16 cellular contexts compared by ENCODE assay signal in the genomic region with DNA sequence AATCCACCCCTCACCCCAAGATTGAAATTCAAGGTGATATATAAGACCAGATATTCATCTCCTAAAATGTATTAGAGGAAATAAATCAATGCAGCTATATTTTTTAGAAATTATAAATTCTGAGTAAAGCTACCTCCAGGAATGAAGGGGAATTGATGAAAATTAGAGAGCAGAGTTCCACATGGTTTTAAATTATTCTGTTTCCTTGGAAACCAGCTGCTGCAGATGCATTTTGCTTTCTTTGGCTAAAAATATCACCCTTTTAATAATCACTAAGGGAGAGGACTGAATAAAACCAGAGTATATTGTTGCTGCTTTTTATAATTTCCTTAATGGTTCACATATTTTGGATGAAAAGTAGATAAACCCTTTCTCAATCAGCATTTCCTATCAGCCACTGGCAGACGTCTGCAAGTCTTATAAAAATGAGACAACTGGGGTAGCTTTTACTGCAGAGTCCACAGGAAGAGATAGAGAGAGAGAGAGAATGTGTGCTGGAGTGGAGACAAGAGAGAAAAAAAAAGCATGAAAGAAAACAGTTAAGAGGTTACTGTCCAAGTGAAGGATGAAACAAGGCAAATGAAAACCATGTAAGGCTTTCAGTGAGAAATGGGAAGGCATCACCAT. TPM values are rescaled to one million over a fixed set of nuclear protein-coding genes. Genes with fewer than 3 reads are reported as not detected.
DNase-seq lines count a peak whose midpoint lies in the region; ATAC-seq and TF ChIP-seq lines count a peak whose summit lies in the region.
"Had no signal": no experiment of that assay in that cellular context is flagged by ENCODE, and none has a peak within 500 bp of the region (broad histone marks: within the 10 kb centered on the region; RNA-seq: fewer than 3 reads in every experiment).

No MANE protein-coding gene starts in this region.

- no peaks in the 10 kb centered on the region for H3K36me3 Mint-ChIP-seq in GM23338 (ENCODE audit: low read depth)
- H3K36me3 Mint-ChIP-seq in brain: peaks cover 9% of the 10 kb centered on the region
- H3K36me3 Mint-ChIP-seq in nephron (ENCODE audit: low read depth): peaks cover 9% of the 10 kb centered on the region
- no peaks in the 10 kb centered on the region for H3K36me3 Mint-ChIP-seq in activated naive CD4-positive, alpha-beta T cell treated with anti-CD3 and anti-CD28 coated beads, Interleukin-2, amount 50 U/mL, for 72 hours
- H3K36me3 Mint-ChIP-seq: CD14-positive monocyte, immature natural killer cell had no signal

- no peak overlapping the region for H3K4me3 ChIP-seq in GM23338
- H3K4me3 ChIP-seq: skin epidermis, testis had no signal

- TF ChIP-seq CTCF in GM23338 (conservative IDR thresholded peaks at IDR 0.05; ENCODE audit: low read depth in 2 of 2) (no peak), brain (conservative IDR thresholded peaks at IDR 0.05) (no peak), nephron (IDR thresholded peaks at IDR 0.05; ENCODE audit: unreplicated experiment in 3 of 3) (no peak)

- H3K27ac ChIP-seq in GM23338 (ENCODE audit: low read depth): no peak overlapping the region
- H3K27ac ChIP-seq: testis had no signal

- H3K4me3 Mint-ChIP-seq in GM23338: peak overlapping the region; percentile 20; the same call in 1 of the 3 replicates
- H3K4me3 Mint-ChIP-seq in brain: peak overlapping the region; percentile 80 to 94 (median 84)
- peak overlapping the region; percentile 69 to 89 (median 71) for H3K4me3 Mint-ChIP-seq in nephron
- H3K4me3 Mint-ChIP-seq: CD14-positive monocyte, immature natural killer cell had no signal

- no peak for DNase-seq in GM23338 (ENCODE audit: low spot score)
- peak; percentile 34 for DNase-seq in NCI-H2081 treated with DMSO at 0.1 percent for 48 hours (lab: John Stamatoyannopoulos, UW)
- no peak for DNase-seq in middle frontal gyrus (ENCODE audit: extremely low spot score, low spot score)
- DNase-seq in activated naive CD4-positive, alpha-beta T cell treated with anti-CD3 and anti-CD28 coated beads, Interleukin-2, amount 50 U/mL, for 72 hours (ENCODE audit: low spot score in 2 of 2): no peak
- DNase-seq in NCI-H510A (lab: John Stamatoyannopoulos, UW): no peak
- DNase-seq: activated naive CD4-positive, alpha-beta T cell; GF-D8; immature natural killer cell; NCI-H187 treated with DMSO at 0.1 percent for 48 hours; testis had no signal

- H2AFZ ChIP-seq in GM23338: no peak overlapping the region

- no peaks in the 10 kb centered on the region for H3K27me3 ChIP-seq in GM23338 (ENCODE audit: insufficient read depth)
- H3K27me3 ChIP-seq: testis had no signal

- peaks cover 26% of the 10 kb centered on the region; the same call in 1 of the 2 replicates for H3K4me1 ChIP-seq in GM23338 (ENCODE audit: insufficient read depth)
- H3K4me1 ChIP-seq: testis had no signal

- H3K36me3 ChIP-seq in GM23338 (ENCODE audit: insufficient read depth): no peaks in the 10 kb centered on the region

- H3K79me2 ChIP-seq in GM23338 (replicated peaks; ENCODE audit: insufficient read depth): peaks cover 3% of the 10 kb centered on the region; the same call in 1 of the 2 replicates

- H3K4me2 ChIP-seq in GM23338: peak overlapping the region; percentile 39; the same call in 1 of the 2 replicates

- H3K27ac Mint-ChIP-seq in GM23338 (peak overlapping the region; percentile 63), brain (peak overlapping the region; percentile 40 to 95 (median 90)), nephron (peak overlapping the region; percentile 63 to 77 (median 72))
- H3K27ac Mint-ChIP-seq in activated naive CD4-positive, alpha-beta T cell treated with anti-CD3 and anti-CD28 coated beads, Interleukin-2, amount 50 U/mL, for 72 hours: no peak overlapping the region
- H3K27ac Mint-ChIP-seq: CD14-positive monocyte had no signal

- peaks cover 2% of the 10 kb centered on the region for H3K27me3 Mint-ChIP-seq in GM23338 (ENCODE audit: insufficient read depth, low read depth, poor library complexity)
- H3K27me3 Mint-ChIP-seq in brain: no peaks in the 10 kb centered on the region
- H3K27me3 Mint-ChIP-seq in nephron (ENCODE audit: low read depth): no peaks in the 10 kb centered on the region

- ATAC-seq in GM23338: no peak
- ATAC-seq in activated naive CD4-positive, alpha-beta T cell treated with anti-CD3 and anti-CD28 coated beads, Interleukin-2, amount 50 U/mL, for 72 hours: no peak
- ATAC-seq in GM21360 (IDR thresholded peaks at IDR 0.05; ENCODE audit: unreplicated experiment): no peak

- no peaks in the 10 kb centered on the region for H3K9me2 ChIP-seq in GM23338 (ENCODE audit: insufficient read depth)

- no peaks in the 10 kb centered on the region for H3K9me3 Mint-ChIP-seq in GM23338
- no peaks in the 10 kb centered on the region for H3K9me3 Mint-ChIP-seq in brain
- H3K9me3 Mint-ChIP-seq in nephron: no peaks in the 10 kb centered on the region
- H3K9me3 Mint-ChIP-seq in activated naive CD4-positive, alpha-beta T cell treated with anti-CD3 and anti-CD28 coated beads, Interleukin-2, amount 50 U/mL, for 72 hours: no peaks in the 10 kb centered on the region
- H3K9me3 Mint-ChIP-seq: CD14-positive monocyte, immature natural killer cell had no signal

- H3K4me1 Mint-ChIP-seq in GM23338: peaks cover 46% of the 10 kb centered on the region
- peaks cover 70% of the 10 kb centered on the region for H3K4me1 Mint-ChIP-seq in brain
- peaks cover 30% of the 10 kb centered on the region for H3K4me1 Mint-ChIP-seq in nephron
- H3K4me1 Mint-ChIP-seq: CD14-positive monocyte, immature natural killer cell had no signal

- H3F3A ChIP-seq in GM23338 (replicated peaks; ENCODE audit: low read depth): no peaks in the 10 kb centered on the region

- no peaks in the 10 kb centered on the region for H4K20me1 ChIP-seq in GM23338 (replicated peaks; ENCODE audit: insufficient read depth)

TF ChIP-seq in GM23338, 12 proteins besides CTCF, POLR2A, EP300 and RAD21 (continues in another document):
- TF ChIP-seq ZNF114 (CRISPR knock-in tag; IDR thresholded peaks at IDR 0.05) (no peak), CREB1 (CRISPR knock-in tag; IDR thresholded peaks at IDR 0.05; ENCODE audit: low read depth) (no peak), JUNB (IDR thresholded peaks at IDR 0.05; ENCODE audit: unreplicated experiment) (no peak), STAT1 (IDR thresholded peaks at IDR 0.05; ENCODE audit: unreplicated experiment) (no peak)
- TF ChIP-seq, protein P1, sequence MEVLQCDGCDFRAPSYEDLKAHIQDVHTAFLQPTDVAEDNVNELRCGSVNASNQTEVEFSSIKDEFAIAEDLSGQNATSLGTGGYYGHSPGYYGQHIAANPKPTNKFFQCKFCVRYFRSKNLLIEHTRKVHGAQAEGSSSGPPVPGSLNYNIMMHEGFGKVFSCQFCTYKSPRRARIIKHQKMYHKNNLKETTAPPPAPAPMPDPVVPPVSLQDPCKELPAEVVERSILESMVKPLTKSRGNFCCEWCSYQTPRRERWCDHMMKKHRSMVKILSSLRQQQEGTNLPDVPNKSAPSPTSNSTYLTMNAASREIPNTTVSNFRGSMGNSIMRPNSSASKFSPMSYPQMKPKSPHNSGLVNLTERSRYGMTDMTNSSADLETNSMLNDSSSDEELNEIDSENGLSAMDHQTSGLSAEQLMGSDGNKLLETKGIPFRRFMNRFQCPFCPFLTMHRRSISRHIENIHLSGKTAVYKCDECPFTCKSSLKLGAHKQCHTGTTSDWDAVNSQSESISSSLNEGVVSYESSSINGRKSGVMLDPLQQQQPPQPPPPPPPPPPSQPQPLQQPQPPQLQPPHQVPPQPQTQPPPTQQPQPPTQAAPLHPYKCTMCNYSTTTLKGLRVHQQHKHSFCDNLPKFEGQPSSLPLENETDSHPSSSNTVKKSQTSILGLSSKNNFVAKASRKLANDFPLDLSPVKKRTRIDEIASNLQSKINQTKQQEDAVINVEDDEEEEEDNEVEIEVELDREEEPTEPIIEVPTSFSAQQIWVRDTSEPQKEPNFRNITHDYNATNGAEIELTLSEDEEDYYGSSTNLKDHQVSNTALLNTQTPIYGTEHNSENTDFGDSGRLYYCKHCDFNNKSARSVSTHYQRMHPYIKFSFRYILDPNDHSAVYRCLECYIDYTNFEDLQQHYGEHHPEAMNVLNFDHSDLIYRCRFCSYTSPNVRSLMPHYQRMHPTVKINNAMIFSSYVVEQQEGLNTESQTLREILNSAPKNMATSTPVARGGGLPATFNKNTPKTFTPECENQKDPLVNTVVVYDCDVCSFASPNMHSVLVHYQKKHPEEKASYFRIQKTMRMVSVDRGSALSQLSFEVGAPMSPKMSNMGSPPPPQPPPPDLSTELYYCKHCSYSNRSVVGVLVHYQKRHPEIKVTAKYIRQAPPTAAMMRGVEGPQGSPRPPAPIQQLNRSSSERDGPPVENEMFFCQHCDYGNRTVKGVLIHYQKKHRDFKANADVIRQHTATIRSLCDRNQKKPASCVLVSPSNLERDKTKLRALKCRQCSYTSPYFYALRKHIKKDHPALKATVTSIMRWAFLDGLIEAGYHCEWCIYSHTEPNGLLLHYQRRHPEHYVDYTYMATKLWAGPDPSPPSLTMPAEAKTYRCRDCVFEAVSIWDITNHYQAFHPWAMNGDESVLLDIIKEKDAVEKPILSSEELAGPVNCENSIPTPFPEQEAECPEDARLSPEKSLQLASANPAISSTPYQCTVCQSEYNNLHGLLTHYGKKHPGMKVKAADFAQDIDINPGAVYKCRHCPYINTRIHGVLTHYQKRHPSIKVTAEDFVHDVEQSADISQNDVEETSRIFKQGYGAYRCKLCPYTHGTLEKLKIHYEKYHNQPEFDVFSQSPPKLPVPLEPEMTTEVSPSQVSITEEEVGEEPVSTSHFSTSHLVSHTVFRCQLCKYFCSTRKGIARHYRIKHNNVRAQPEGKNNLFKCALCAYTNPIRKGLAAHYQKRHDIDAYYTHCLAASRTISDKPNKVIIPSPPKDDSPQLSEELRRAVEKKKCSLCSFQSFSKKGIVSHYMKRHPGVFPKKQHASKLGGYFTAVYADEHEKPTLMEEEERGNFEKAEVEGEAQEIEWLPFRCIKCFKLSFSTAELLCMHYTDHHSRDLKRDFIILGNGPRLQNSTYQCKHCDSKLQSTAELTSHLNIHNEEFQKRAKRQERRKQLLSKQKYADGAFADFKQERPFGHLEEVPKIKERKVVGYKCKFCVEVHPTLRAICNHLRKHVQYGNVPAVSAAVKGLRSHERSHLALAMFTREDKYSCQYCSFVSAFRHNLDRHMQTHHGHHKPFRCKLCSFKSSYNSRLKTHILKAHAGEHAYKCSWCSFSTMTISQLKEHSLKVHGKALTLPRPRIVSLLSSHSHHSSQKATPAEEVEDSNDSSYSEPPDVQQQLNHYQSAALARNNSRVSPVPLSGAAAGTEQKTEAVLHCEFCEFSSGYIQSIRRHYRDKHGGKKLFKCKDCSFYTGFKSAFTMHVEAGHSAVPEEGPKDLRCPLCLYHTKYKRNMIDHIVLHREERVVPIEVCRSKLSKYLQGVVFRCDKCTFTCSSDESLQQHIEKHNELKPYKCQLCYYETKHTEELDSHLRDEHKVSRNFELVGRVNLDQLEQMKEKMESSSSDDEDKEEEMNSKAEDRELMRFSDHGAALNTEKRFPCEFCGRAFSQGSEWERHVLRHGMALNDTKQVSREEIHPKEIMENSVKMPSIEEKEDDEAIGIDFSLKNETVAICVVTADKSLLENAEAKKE (CRISPR knock-in tag; IDR thresholded peaks at IDR 0.05): no peak

RNA-seq across cellular contexts. Expression of a gene that starts 2.0 kb away (rescaled TPM):
- 3.0 and 3.8 TPM in 2 replicates for total RNA-seq in GM23338 (2014; rRNA removed; shearing (Covaris generic))
- polyA plus RNA-seq in GM23338 (2016; fragmentation: Nextera tagmentation; extraction: Ambion mirVana): 6.8 and 7.2 TPM in 2 replicates
- polyA plus RNA-seq in brain (ENCODE audit: insufficient read depth, low read depth, low replicate concordance): 1.1 TPM
- total RNA-seq in activated naive CD4-positive, alpha-beta T cell treated with anti-CD3 and anti-CD28 coated beads, Interleukin-2, amount 50 U/mL, for 72 hours: not detected
- total RNA-seq: RPMI7951 had no signal
- polyA plus RNA-seq: CD14-positive monocyte, immature natural killer cell had no signal

Comparison
In these comparisons a context has a peak if more than half of its experiments do, and no peak if none do; other contexts are left out.
1. H3K27ac Mint-ChIP-seq: peak in GM23338 (single experiment), brain (5 of 5) and nephron (3 of 3); none in activated naive CD4-positive, alpha-beta T cell treated with anti-CD3 and anti-CD28 coated beads, Interleukin-2, amount 50 U/mL, for 72 hours (0 of 2).
2. H3K4me3 Mint-ChIP-seq: peak in every context shown above with its lines; median percentile 84 in brain; 71 in nephron; 20 in GM23338.